8 cellular contexts compared by ENCODE assay signal in the genomic region with DNA sequence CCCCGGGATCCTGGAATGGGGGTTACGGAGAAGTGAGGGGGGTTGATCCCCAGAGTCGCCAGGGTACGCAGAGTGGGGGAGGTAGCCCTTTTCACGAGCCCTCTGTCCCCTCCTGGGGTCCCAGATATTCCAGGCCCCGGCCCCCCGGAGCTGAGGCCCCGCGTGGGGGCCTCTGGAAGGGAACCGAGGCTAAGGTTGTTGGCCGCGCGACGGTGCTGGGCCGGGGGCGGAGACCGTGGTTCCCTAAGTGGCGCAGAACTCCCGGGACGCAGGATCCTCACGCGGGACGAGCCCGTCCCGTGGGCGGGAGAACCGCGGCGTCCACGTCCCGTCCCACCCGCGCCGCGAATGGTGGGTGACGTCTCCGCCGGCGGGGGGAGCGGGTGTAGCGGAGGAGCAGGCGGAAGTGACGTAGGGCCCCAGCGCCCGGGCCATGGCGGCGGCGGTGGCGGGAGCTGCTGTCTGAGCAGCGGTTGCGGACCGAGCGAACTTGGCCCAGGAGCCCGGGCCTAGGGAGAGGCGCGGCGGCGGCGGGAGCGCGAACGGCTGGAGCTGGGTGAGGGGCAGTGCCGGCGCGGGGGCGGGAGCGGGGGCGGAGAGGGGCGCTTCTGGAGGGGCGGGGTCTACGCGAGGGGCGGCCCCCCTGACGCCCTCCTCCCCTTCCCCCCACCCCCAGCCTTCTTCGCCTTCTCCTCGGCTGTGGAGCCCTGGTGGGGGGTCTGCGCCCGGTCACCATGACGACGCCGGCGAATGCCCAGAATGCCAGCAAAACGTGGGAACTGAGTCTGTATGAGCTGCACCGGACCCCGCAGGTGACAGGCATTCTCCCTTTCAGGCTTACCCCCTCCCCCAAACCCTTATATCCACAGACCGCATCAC. TPM values are rescaled to one million over a fixed set of nuclear protein-coding genes. Genes with fewer than 3 reads are reported as not detected.
DNase-seq lines count a peak whose midpoint lies in the region; ATAC-seq, FAIRE-seq and TF ChIP-seq lines count a peak whose summit lies in the region.

A gene (plus strand): TSS at position 412 of the 879 bp plus-strand sequence. CDS start 323 bp downstream, at position 735.

- H3K27me3 Mint-ChIP-seq in activated T-cell treated with anti-CD3 and anti-CD28 coated beads, Interleukin-2, amount 50 U/mL, for 72 hours (ENCODE audit: low read depth): peaks cover 10% of the 10 kb centered on the region

- peak; percentile 99 for TF ChIP-seq POLR2A in esophagus muscularis mucosa (IDR thresholded peaks at IDR 0.05; ENCODE audit: low read depth)

- H3K27ac ChIP-seq in esophagus muscularis mucosa (replicated peaks in 1 of 4): peak within 1 kb of the TSS; percentile 92 to 97 (median 95)
- H3K27ac ChIP-seq in muscle layer of duodenum (ENCODE audit: low read length): peak within 1 kb of the TSS; percentile 93

- 2% methylated on average over 13 of the region's 86 CpGs for WGBS in esophagus muscularis mucosa

- peaks cover 5 to 14% of the 10 kb centered on the region in 2 donors for H3K36me3 Mint-ChIP-seq in activated T-cell treated with anti-CD3 and anti-CD28 coated beads, Interleukin-2, amount 50 U/mL, for 72 hours (ENCODE audit: insufficient read depth in 2 of 2)

- DNase-seq in A172 (ENCODE audit: low spot score) (peak; percentile 53), HT1080 (ENCODE audit: low read depth) (peak; percentile 52), RCC 7860 (ENCODE audit: low spot score) (peak; percentile 47), esophagus muscularis mucosa (ENCODE audit: extremely low spot score) (peak; percentile 96)
- peak; percentile 87 to 92 for DNase-seq in activated T-cell treated with anti-CD3 and anti-CD28 coated beads, Interleukin-2, amount 50 U/mL, for 72 hours
- DNase-seq in stimulated activated CD8-positive, alpha-beta memory T cell treated with anti-CD3 and anti-CD28 coated beads, Interleukin-7, amount 100 ng/mL, for 1 hour (ENCODE audit: low read depth in 2 of 2): peak; percentile 69 to 77

- H3K4me1 Mint-ChIP-seq in activated T-cell treated with anti-CD3 and anti-CD28 coated beads, Interleukin-2, amount 50 U/mL, for 72 hours (ENCODE audit: low read depth): peaks cover 60% of the 10 kb centered on the region

- no peak for TF ChIP-seq EP300 in esophagus muscularis mucosa (IDR thresholded peaks at IDR 0.05)

- FAIRE-seq in RCC 7860 (lab: Jason Lieb, UNC): no peak

- no peaks in the 10 kb centered on the region for H3K9me3 Mint-ChIP-seq in activated T-cell treated with anti-CD3 and anti-CD28 coated beads, Interleukin-2, amount 50 U/mL, for 72 hours

- intact Hi-C loops in esophagus muscularis mucosa (cut with DNase I): no loop called here

- no peak for TF ChIP-seq CTCF in esophagus muscularis mucosa (IDR thresholded peaks at IDR 0.05)

- peak within 1 kb of the TSS; percentile 93 for H3K27ac Mint-ChIP-seq in activated T-cell treated with anti-CD3 and anti-CD28 coated beads, Interleukin-2, amount 50 U/mL, for 72 hours

- peak; percentile 58 for ATAC-seq in GM18498 (IDR thresholded peaks at IDR 0.05; ENCODE audit: unreplicated experiment)
- peak; percentile 33 to 45 for ATAC-seq in activated T-cell treated with anti-CD3 and anti-CD28 coated beads, Interleukin-2, amount 50 U/mL, for 72 hours (replicated peaks in 1 of 2)

- peaks cover 36 to 67% (median 51%) of the 10 kb centered on the region in 4 donors for H3K4me1 ChIP-seq in esophagus muscularis mucosa
- peaks cover 7 to 38% of the 10 kb centered on the region in 2 donors for H3K4me1 ChIP-seq in muscle layer of duodenum (ENCODE audit: control insufficient read depth in 1 of 2, insufficient read depth in 2 of 2, low read length in 2 of 2)

- peak within 1 kb of the TSS; percentile 92 for H3K4me3 Mint-ChIP-seq in activated T-cell treated with anti-CD3 and anti-CD28 coated beads, Interleukin-2, amount 50 U/mL, for 72 hours

- no peaks in the 10 kb centered on the region for H3K27me3 ChIP-seq in esophagus muscularis mucosa
- no peaks in the 10 kb centered on the region for H3K27me3 ChIP-seq in muscle layer of duodenum (ENCODE audit: low read depth, low read length)

- H3K9me3 ChIP-seq in esophagus muscularis mucosa (no peaks in the 10 kb centered on the region), muscle layer of duodenum (ENCODE audit: control insufficient read depth in 1 of 2, low read length in 2 of 2) (no peaks in the 10 kb centered on the region)

- H3K4me3 ChIP-seq in esophagus muscularis mucosa (peak within 1 kb of the TSS; percentile 76 to 96 (median 93)), muscle layer of duodenum (ENCODE audit: low read depth in 1 of 2, low read length in 2 of 2) (peak within 1 kb of the TSS; percentile 69 to 86)

- H3K36me3 ChIP-seq in esophagus muscularis mucosa (peaks cover 5 to 34% (median 32%) of the 10 kb centered on the region in 4 donors), muscle layer of duodenum (ENCODE audit: control insufficient read depth in 1 of 2, insufficient read depth in 2 of 2, low read length in 2 of 2) (peaks cover 20 to 25% of the 10 kb centered on the region in 2 donors)

RNA-seq across cellular contexts. Expression of the gene that starts here (rescaled TPM):
- total RNA-seq in A172 (2014; rRNA removed; shearing (Covaris generic)): 16.2 and 19.7 TPM in 2 replicates
- 32.1 and 37.0 TPM in 2 replicates for total RNA-seq in HT1080 (2014; rRNA removed; shearing (Covaris generic))
- 26.7 and 31.3 TPM in 2 replicates for polyA plus RNA-seq in HT1080 (2015; cell fraction: cytosol; rRNA removed)
- 41.6 and 48.8 TPM in 2 replicates for polyA plus RNA-seq in HT1080 (2015; cell fraction: nucleus; rRNA removed)
- total RNA-seq in activated T-cell treated with anti-CD3 and anti-CD28 coated beads, Interleukin-2, amount 50 U/mL, for 72 hours: 10 to 100 TPM; 30.1 to 37.7 TPM
- 10 to 100 TPM; 15.0 to 25.3 (median 20.6) TPM for total RNA-seq in esophagus muscularis mucosa

Comparison
In these comparisons a context has a peak if more than half of its experiments do, and no peak if none do; other contexts are left out.
1. Peak in every context shown above with its lines: DNase-seq, ATAC-seq, H3K4me3 ChIP-seq and H3K27ac ChIP-seq.